Comparison of ENCODE assay signal across 11 cellular contexts in genomic region chr4:104901438-104901837, GRCh38.
DNase-seq lines count a peak whose midpoint lies in the region; ATAC-seq, FAIRE-seq and TF ChIP-seq lines count a peak whose summit lies in the region.
"Had no signal": no experiment of that assay in that cellular context is flagged by ENCODE, and none has a peak within 500 bp of the region (broad histone marks: within the 10 kb centered on the region; RNA-seq: fewer than 3 reads in every experiment).

No MANE protein-coding gene starts in this region.

- TF ChIP-seq RAD21 in GM12878 (IDR thresholded peaks at IDR 0.05; ENCODE audit: insufficient read depth, low read depth, low read length), result no peak; the same call in 1 of the 2 replicates

- H3K4me1 Mint-ChIP-seq in activated CD8-positive, alpha-beta memory T cell treated with anti-CD3 and anti-CD28 coated beads, Interleukin-2, amount 10 ng/mL, durations not matched to agents 7 days and 5 days, result peaks cover 7% of the 10 kb centered on the region
- H3K4me1 Mint-ChIP-seq: CD4-positive, alpha-beta memory T cell had no signal

- no peaks in the 10 kb centered on the region for H4K20me1 ChIP-seq in GM12878 (ENCODE audit: control insufficient read depth, insufficient read depth)

- peaks cover 5% of the 10 kb centered on the region for H3K36me3 Mint-ChIP-seq in activated CD8-positive, alpha-beta memory T cell treated with anti-CD3 and anti-CD28 coated beads, Interleukin-2, amount 10 ng/mL, durations not matched to agents 7 days and 5 days
- H3K36me3 Mint-ChIP-seq: CD4-positive, alpha-beta memory T cell had no signal

- peaks cover 8% of the 10 kb centered on the region for H3K4me1 ChIP-seq in GM12878 (ENCODE audit: control insufficient read depth, insufficient read depth, low read length)

- H3K79me2 ChIP-seq in GM12878 (ENCODE audit: control insufficient read depth, insufficient read depth, low read length), result no peaks in the 10 kb centered on the region

- H3K27ac ChIP-seq in GM12878 (ENCODE audit: control insufficient read depth, insufficient read depth), result no peak overlapping the region

- H3K27me3 ChIP-seq in GM12878 (replicated peaks in 1 of 2; ENCODE audit: control insufficient read depth in 2 of 2, insufficient read depth in 2 of 2, low read length in 1 of 2), result no peaks in the 10 kb centered on the region

- no TSS peak for BruUV-seq in GM12878 (replicated peaks; lab: Mats Ljungman, UMichigan)

- no peaks in the 10 kb centered on the region for H3K27me3 Mint-ChIP-seq in activated CD8-positive, alpha-beta memory T cell treated with anti-CD3 and anti-CD28 coated beads, Interleukin-2, amount 10 ng/mL, durations not matched to agents 7 days and 5 days
- H3K27me3 Mint-ChIP-seq: CD4-positive, alpha-beta memory T cell had no signal

- no peak for TF ChIP-seq POLR2A in NB4 (IDR thresholded peaks at IDR 0.05; ENCODE audit: extremely low read depth, insufficient read length)
- TF ChIP-seq POLR2A in GM12878 (IDR thresholded peaks at IDR 0.05; ENCODE audit: low read depth, low read length), result no peak

- H3K27ac Mint-ChIP-seq in activated CD8-positive, alpha-beta memory T cell treated with anti-CD3 and anti-CD28 coated beads, Interleukin-2, amount 10 ng/mL, durations not matched to agents 7 days and 5 days, result no peak overlapping the region

- intact Hi-C loops in GM12878 (cut with micrococcal nuclease; ENCODE audit: unreplicated experiment), result no loop called here

- TF ChIP-seq EP300 in GM12878 (IDR thresholded peaks at IDR 0.05; ENCODE audit: borderline replicate concordance in 1 of 2, control insufficient read depth in 1 of 2, low read depth in 2 of 2, low read length in 2 of 2), result no peak

- no peak for TF ChIP-seq CTCF in NB4 (IDR thresholded peaks at IDR 0.05; ENCODE audit: low read depth, low read length)
- TF ChIP-seq CTCF in GM12878 (IDR thresholded peaks at IDR 0.05 in 2 of 3, conservative IDR thresholded peaks at IDR 0.05 in 1 of 3; ENCODE audit: control insufficient read depth in 2 of 3, extremely low read depth in 1 of 3, insufficient read depth in 1 of 3, low read depth in 3 of 3, low read length in 3 of 3), result no peak; a peak in 1 of 6 replicates

- ATAC-seq in GM12878, result peak; percentile 62
- peak; percentile 29 for ATAC-seq in left lobe of liver
- no peak for ATAC-seq in activated CD8-positive, alpha-beta memory T cell treated with anti-CD3 and anti-CD28 coated beads, Interleukin-2, amount 10 ng/mL, durations not matched to agents 7 days and 5 days
- ATAC-seq in HG02610 (IDR thresholded peaks at IDR 0.05; ENCODE audit: unreplicated experiment), result no peak
- no peak for ATAC-seq in HG03354 (IDR thresholded peaks at IDR 0.05; ENCODE audit: poor library complexity, severe bottlenecking, unreplicated experiment)

- H3K36me3 ChIP-seq in GM12878 (ENCODE audit: control insufficient read depth in 2 of 2, insufficient read depth in 2 of 2, low read length in 1 of 2), result no peaks in the 10 kb centered on the region

- POLR2A ChIA-PET in GM12878 (lab: Charles Lee), result no interaction called here

- peaks cover 6% of the 10 kb centered on the region for H3K9me3 Mint-ChIP-seq in activated CD8-positive, alpha-beta memory T cell treated with anti-CD3 and anti-CD28 coated beads, Interleukin-2, amount 10 ng/mL, durations not matched to agents 7 days and 5 days (ENCODE audit: low read depth)

- DNase-seq in G401 (ENCODE audit: low spot score) (peak; percentile 34), NB4 (ENCODE audit: low read depth) (peak; percentile 30), GM12878 (ENCODE audit: low read depth, low spot score) (no peak), left lobe of liver (ENCODE audit: low spot score) (no peak), NCI-H345 treated with DMSO at 0.1 percent for 48 hours (lab: John Stamatoyannopoulos, UW; ENCODE audit: unreplicated experiment) (no peak)
- no peak for DNase-seq in activated CD8-positive, alpha-beta memory T cell treated with anti-CD3 and anti-CD28 coated beads, Interleukin-2, amount 10 ng/mL, durations not matched to agents 7 days and 5 days
- DNase-seq: CD4-positive, alpha-beta memory T cell; GOT3; NCI-H2029 had no signal

- H3K4me3 ChIP-seq in NB4 (ENCODE audit: low read depth, low read length) (no peak overlapping the region), GM12878 (no peak overlapping the region)

- peaks cover 16% of the 10 kb centered on the region for H3K9me3 ChIP-seq in GM12878 (replicated peaks; ENCODE audit: control insufficient read depth, insufficient read depth, low read length)

- H2AFZ ChIP-seq in GM12878 (ENCODE audit: control insufficient read depth, low read depth, low read length), result peak overlapping the region; percentile 32; the same call in 1 of the 2 replicates

- WGBS in GM12878 (ENCODE audit: insufficient coverage, insufficient replicate concordance, low lambda C conversion rate, missing lambda C conversion rate), result 94% methylated on average over 3 of the region's 3 CpGs

- in situ Hi-C loops in G401 (cut with HindIII; ENCODE audit: low sequenced_read_pairs), result no loop called here
- in situ Hi-C loops in GM12878 (cut with MboI), result no loop called here

- CTCF ChIA-PET in GM12878 (lab: Yijun Ruan, JAX), result interaction anchor here (1.2 to 2.1 kb wide), 2 partner anchors 10 to 19 kb away, joined by 3 to 6 read pairs; no protein-coding TSS in a partner anchor
- CTCF ChIA-PET in activated CD8-positive, alpha-beta memory T cell treated with anti-CD3 and anti-CD28 coated beads, Interleukin-2, amount 10 ng/mL, durations not matched to agents 7 days and 5 days (lab: Charles Lee), result no interaction called here

- no peak overlapping the region for H3K9ac ChIP-seq in GM12878 (ENCODE audit: control insufficient read depth, insufficient read depth, low read length)

- RAD21 ChIA-PET in GM12878 (lab: Charles Lee; ENCODE audit: unreplicated experiment), result interaction anchor here (1.2 kb wide), 1 partner anchor 24 kb away, joined by 4 read pairs; no protein-coding TSS in a partner anchor

- no peak overlapping the region for H3K4me2 ChIP-seq in GM12878 (ENCODE audit: control insufficient read depth, insufficient read depth)

- no peak for FAIRE-seq in GM12878 (lab: Jason Lieb, UNC)

- SMC1A ChIA-PET in GM12878 (lab: Charles Lee; ENCODE audit: uncharacterized antibody, unreplicated experiment), result interaction anchor here (1.9 to 2.0 kb wide), 2 partner anchors 9 to 18 kb away, joined by 5 read pairs; no protein-coding TSS in a partner anchor

- no peak overlapping the region for H3K4me3 Mint-ChIP-seq in activated CD8-positive, alpha-beta memory T cell treated with anti-CD3 and anti-CD28 coated beads, Interleukin-2, amount 10 ng/mL, durations not matched to agents 7 days and 5 days
- H3K4me3 Mint-ChIP-seq: CD4-positive, alpha-beta memory T cell had no signal

TF ChIP-seq in GM12878, 131 proteins besides CTCF, POLR2A, EP300 and RAD21:
- peak; percentile 4 for TF ChIP-seq PBX3 (IDR thresholded peaks at IDR 0.05; ENCODE audit: insufficient replicate concordance, low read depth, low read length)
- TF ChIP-seq REST (IDR thresholded peaks at IDR 0.05; ENCODE audit: low read depth, low read length), result no peak

Comparison
In these comparisons a context has a peak if more than half of its experiments do, and no peak if none do; other contexts are left out.
1. DNase-seq: peak in G401 (single experiment) and NB4 (single experiment); none in GM12878 (single experiment), left lobe of liver (single experiment), NCI-H345 treated with DMSO at 0.1 percent for 48 hours (single experiment) and activated CD8-positive, alpha-beta memory T cell treated with anti-CD3 and anti-CD28 coated beads, Interleukin-2, amount 10 ng/mL, durations not matched to agents 7 days and 5 days (single experiment).
2. ATAC-seq: peak in GM12878 (single experiment) and left lobe of liver (single experiment); none in activated CD8-positive, alpha-beta memory T cell treated with anti-CD3 and anti-CD28 coated beads, Interleukin-2, amount 10 ng/mL, durations not matched to agents 7 days and 5 days (single experiment), HG02610 (single experiment) and HG03354 (single experiment).